ENCODE assay signal across 22 cellular contexts in genomic region chrX:1860936-1861670, GRCh38.
"Had no signal": no experiment of that assay in that cellular context is flagged by ENCODE, and none has a peak within 500 bp of the region (broad histone marks: within the 10 kb centered on the region; RNA-seq: fewer than 3 reads in every experiment).

No MANE protein-coding gene starts in this region.

- H3K9me3 Mint-ChIP-seq: activated B cell treated with CpG ODN at 0.5 μM for 24 hours; activated naive CD4-positive, alpha-beta T cell treated with anti-CD3 and anti-CD28 coated beads, Interleukin-2, amount 50 U/mL, for 24 hours; natural killer cell; stimulated activated effector memory CD8-positive, alpha-beta T cell treated with anti-CD3 and anti-CD28 coated beads, Interleukin-12 subunit alpha, Interleukin-12 subunit beta, amount 100 ng/mL, for 72 hours; stimulated activated naive CD8-positive, alpha-beta T cell treated with anti-CD3 and anti-CD28 coated beads, Interleukin-15, amount 100 ng/mL, for 72 hours had no signal

- H3K4me1 Mint-ChIP-seq: activated CD4-positive, alpha-beta T cell treated with anti-CD3 and anti-CD28 coated beads for 36 hours; activated naive CD4-positive, alpha-beta T cell treated with anti-CD3 and anti-CD28 coated beads, Interleukin-2, amount 50 U/mL, for 24 hours; natural killer cell; stimulated activated effector memory CD8-positive, alpha-beta T cell treated with anti-CD3 and anti-CD28 coated beads, Interleukin-12 subunit alpha, Interleukin-12 subunit beta, amount 100 ng/mL, for 72 hours; T-helper 17 cell had no signal

- H3K36me3 Mint-ChIP-seq: activated naive CD4-positive, alpha-beta T cell treated with anti-CD3 and anti-CD28 coated beads, Interleukin-2, amount 50 U/mL, for 24 hours; natural killer cell; stimulated activated effector memory CD8-positive, alpha-beta T cell treated with anti-CD3 and anti-CD28 coated beads, Interleukin-12 subunit alpha, Interleukin-12 subunit beta, amount 100 ng/mL, for 72 hours had no signal

- H3K9ac ChIP-seq: parathyroid adenoma had no signal

- H3K4me3 Mint-ChIP-seq: activated B cell treated with CpG ODN at 0.5 μM for 24 hours; activated CD4-positive, alpha-beta T cell treated with anti-CD3 and anti-CD28 coated beads for 36 hours; activated naive CD4-positive, alpha-beta T cell treated with anti-CD3 and anti-CD28 coated beads, Interleukin-2, amount 50 U/mL, for 24 hours; activated T-cell treated with anti-CD3 and anti-CD28 coated beads, Interleukin-2, amount 50 U/mL, for 72 hours; natural killer cell; stimulated activated effector memory CD8-positive, alpha-beta T cell treated with anti-CD3 and anti-CD28 coated beads, Interleukin-12 subunit alpha, Interleukin-12 subunit beta, amount 100 ng/mL, for 72 hours; stimulated activated naive CD8-positive, alpha-beta T cell treated with anti-CD3 and anti-CD28 coated beads, Interleukin-15, amount 100 ng/mL, for 72 hours; T-helper 17 cell had no signal

- H3K27ac ChIP-seq: body of pancreas, esophagus squamous epithelium, gastrocnemius medialis, parathyroid adenoma, tibial nerve, vagina had no signal

- H2AFZ ChIP-seq: parathyroid adenoma had no signal

- H3K9me3 ChIP-seq: body of pancreas, esophagus squamous epithelium, gastrocnemius medialis, vagina had no signal

- H3K4me1 ChIP-seq: body of pancreas, esophagus squamous epithelium, gastrocnemius medialis, parathyroid adenoma, tibial nerve, vagina had no signal

- ATAC-seq: activated CD4-positive, alpha-beta T cell treated with anti-CD3 and anti-CD28 coated beads for 36 hours; activated T-cell treated with anti-CD3 and anti-CD28 coated beads, Interleukin-2, amount 50 U/mL, for 72 hours; body of pancreas; gastrocnemius medialis; natural killer cell; sciatic nerve; stimulated activated effector memory CD8-positive, alpha-beta T cell treated with anti-CD3 and anti-CD28 coated beads, Interleukin-12 subunit alpha, Interleukin-12 subunit beta, amount 100 ng/mL, for 72 hours; stimulated activated naive CD8-positive, alpha-beta T cell treated with anti-CD3 and anti-CD28 coated beads, Interleukin-15, amount 100 ng/mL, for 72 hours; T-helper 17 cell had no signal

- DNase-seq: activated B cell treated with CpG ODN at 0.5 μM for 24 hours; activated CD4-positive, alpha-beta T cell treated with anti-CD3 and anti-CD28 coated beads for 36 hours; activated CD4-positive, alpha-beta T cell treated with anti-CD3 and anti-CD28 coated beads, Interleukin-2, amount 50 U/mL, for 4 hours; activated gamma-delta T cell treated with Interleukin-2 at 50 U/mL for 16 hours; activated T-cell treated with anti-CD3 and anti-CD28 coated beads, Interleukin-2, amount 50 U/mL, for 72 hours; body of pancreas; central memory CD4-positive, alpha-beta T cell; effector memory CD4-positive, alpha-beta T cell; esophagus squamous epithelium; gastrocnemius medialis; midbrain; natural killer cell; small intestine; stimulated activated CD4-positive, alpha-beta T cell treated with anti-CD3 and anti-CD28 coated beads, Interleukin-2, amount 100 ng/mL, for 24 hours; stimulated activated naive CD8-positive, alpha-beta T cell treated with anti-CD3 and anti-CD28 coated beads, Interleukin-15, amount 100 ng/mL, for 72 hours; T-helper 17 cell had no signal

- H3K79me2 ChIP-seq: parathyroid adenoma had no signal

- H3K27me3 ChIP-seq: body of pancreas, esophagus squamous epithelium, gastrocnemius medialis, tibial nerve, vagina had no signal

- H3K27ac Mint-ChIP-seq: activated B cell treated with CpG ODN at 0.5 μM for 24 hours; activated CD4-positive, alpha-beta T cell treated with anti-CD3 and anti-CD28 coated beads for 36 hours; activated naive CD4-positive, alpha-beta T cell treated with anti-CD3 and anti-CD28 coated beads, Interleukin-2, amount 50 U/mL, for 24 hours; activated T-cell treated with anti-CD3 and anti-CD28 coated beads, Interleukin-2, amount 50 U/mL, for 72 hours; natural killer cell; stimulated activated effector memory CD8-positive, alpha-beta T cell treated with anti-CD3 and anti-CD28 coated beads, Interleukin-12 subunit alpha, Interleukin-12 subunit beta, amount 100 ng/mL, for 72 hours; stimulated activated naive CD8-positive, alpha-beta T cell treated with anti-CD3 and anti-CD28 coated beads, Interleukin-15, amount 100 ng/mL, for 72 hours; T-helper 17 cell had no signal
